Comparison of ENCODE assay signal across 9 cellular contexts in the genomic region with DNA sequence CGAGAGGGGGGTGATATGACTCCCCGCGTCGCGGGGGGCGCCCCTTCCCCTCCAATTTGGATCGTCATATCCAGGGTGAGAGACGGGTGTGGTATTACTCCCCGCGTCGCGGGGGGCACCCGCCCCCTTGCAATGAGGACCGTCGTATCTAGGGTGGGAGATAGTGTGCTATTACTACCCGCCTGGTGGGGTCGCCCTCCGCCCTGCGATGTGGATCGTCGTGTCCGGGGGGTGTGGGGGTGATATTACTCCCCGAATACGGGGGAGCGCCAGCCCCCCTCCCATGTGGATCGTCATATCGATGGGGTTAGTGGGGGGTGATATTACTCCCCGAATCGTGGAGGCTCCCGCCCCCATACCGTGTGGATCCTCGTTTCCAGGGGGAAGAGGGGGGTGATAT. TPM values are rescaled to one million over a fixed set of nuclear protein-coding genes. Genes with fewer than 3 reads are reported as not detected.
DNase-seq lines count a peak whose midpoint lies in the region; ATAC-seq and TF ChIP-seq lines count a peak whose summit lies in the region.
"Had no signal": no experiment of that assay in that cellular context is flagged by ENCODE, and none has a peak within 500 bp of the region (broad histone marks: within the 10 kb centered on the region; RNA-seq: fewer than 3 reads in every experiment).

No MANE protein-coding gene starts in this region.

- H3K36me3 ChIP-seq in GM06990 (ENCODE audit: control insufficient read depth, insufficient read depth, low read length) (no peaks in the 10 kb centered on the region), spleen (no peaks in the 10 kb centered on the region)

- H3K4me1 ChIP-seq in spleen = peaks cover 0 to 12% (median 0%) of the 10 kb centered on the region in 6 donors

- no peaks in the 10 kb centered on the region for H3K9me3 Mint-ChIP-seq in activated CD8-positive, alpha-beta memory T cell treated with anti-CD3 and anti-CD28 coated beads, Interleukin-2, amount 10 ng/mL, durations not matched to agents 7 days and 5 days (ENCODE audit: low read depth)

- H3K9me3 ChIP-seq in spleen = peaks cover 0 to 6% (median 0%) of the 10 kb centered on the region in 8 donors
- H3K9me3 ChIP-seq: mucosa of descending colon had no signal

- no peak for TF ChIP-seq POLR2A in spleen (IDR thresholded peaks at IDR 0.05)

- intact Hi-C loops in spleen (cut with DNase I; ENCODE audit: low total_unique reads) = no loop called here

- H3K27ac ChIP-seq in spleen = no peak overlapping the region
- no peak overlapping the region for H3K27ac ChIP-seq in RWPE1

- H3K36me3 Mint-ChIP-seq in activated CD8-positive, alpha-beta memory T cell treated with anti-CD3 and anti-CD28 coated beads, Interleukin-2, amount 10 ng/mL, durations not matched to agents 7 days and 5 days = no peaks in the 10 kb centered on the region

- CTCF ChIA-PET in activated CD8-positive, alpha-beta memory T cell treated with anti-CD3 and anti-CD28 coated beads, Interleukin-2, amount 10 ng/mL, durations not matched to agents 7 days and 5 days (lab: Charles Lee) = interaction anchor here (1.2 kb wide), 1 partner anchor 12 kb away, joined by 3 read pairs; no protein-coding TSS in a partner anchor
- CTCF ChIA-PET in RWPE1 (lab: Yijun Ruan, JAX) = no interaction called here

- no peak overlapping the region for H3K4me3 Mint-ChIP-seq in activated CD8-positive, alpha-beta memory T cell treated with anti-CD3 and anti-CD28 coated beads, Interleukin-2, amount 10 ng/mL, durations not matched to agents 7 days and 5 days

- peaks cover 5% of the 10 kb centered on the region for H3K27me3 Mint-ChIP-seq in activated CD8-positive, alpha-beta memory T cell treated with anti-CD3 and anti-CD28 coated beads, Interleukin-2, amount 10 ng/mL, durations not matched to agents 7 days and 5 days

- no peak overlapping the region for H3K27ac Mint-ChIP-seq in activated CD8-positive, alpha-beta memory T cell treated with anti-CD3 and anti-CD28 coated beads, Interleukin-2, amount 10 ng/mL, durations not matched to agents 7 days and 5 days

- peak; percentile 85 for ATAC-seq in activated CD8-positive, alpha-beta memory T cell treated with anti-CD3 and anti-CD28 coated beads, Interleukin-2, amount 10 ng/mL, durations not matched to agents 7 days and 5 days
- ATAC-seq in GM19328 (IDR thresholded peaks at IDR 0.05; ENCODE audit: unreplicated experiment) (no peak), GM18861 (IDR thresholded peaks at IDR 0.05; ENCODE audit: unreplicated experiment) (no peak)
- ATAC-seq: mucosa of descending colon had no signal

- 15 to 30% (median 22%) methylated on average over 6 to 32 of the region's 32 CpGs for WGBS in spleen, 5 donors

- TF ChIP-seq CTCF in GM06990 (IDR thresholded peaks at IDR 0.05; ENCODE audit: insufficient read depth, low read length, poor library complexity, severe bottlenecking) (peak; percentile 18), fibroblast of mammary gland (conservative IDR thresholded peaks at IDR 0.05; ENCODE audit: control insufficient read depth, insufficient read depth, low read depth, low read length) (peak; percentile 25), spleen (IDR thresholded peaks at IDR 0.05 in 8 of 11, conservative IDR thresholded peaks at IDR 0.05 in 3 of 11) (peak in 3 of 11 experiments; percentile 14 to 37 (median 15)), RWPE1 (conservative IDR thresholded peaks at IDR 0.05; ENCODE audit: low read depth) (no peak)

- H3K27me3 ChIP-seq in GM06990 (replicated peaks; ENCODE audit: control insufficient read depth, insufficient read depth, low read length) = no peaks in the 10 kb centered on the region
- peaks cover 0 to 23% (median 0%) of the 10 kb centered on the region in 7 donors for H3K27me3 ChIP-seq in spleen (replicated peaks in 1 of 7)

- POLR2A ChIA-PET in RWPE1 (lab: Yijun Ruan, JAX; ENCODE audit: low non-redundant PET) = no interaction called here

- H3K4me1 Mint-ChIP-seq in activated CD8-positive, alpha-beta memory T cell treated with anti-CD3 and anti-CD28 coated beads, Interleukin-2, amount 10 ng/mL, durations not matched to agents 7 days and 5 days = peaks cover 11% of the 10 kb centered on the region

- H3K4me3 ChIP-seq in GM06990 (replicated peaks; ENCODE audit: low read depth, low read length) (no peak overlapping the region), fibroblast of mammary gland (ENCODE audit: control insufficient read depth, low read depth, low read length) (peak overlapping the region; percentile 24), spleen (peak overlapping the region in 1 of 8 donors; percentile 17)
- H3K4me3 ChIP-seq: mucosa of descending colon had no signal

- peak; percentile 6 for DNase-seq in GM06990 (ENCODE audit: extremely low read depth, insufficient read length)
- DNase-seq in activated CD8-positive, alpha-beta memory T cell treated with anti-CD3 and anti-CD28 coated beads, Interleukin-2, amount 10 ng/mL, durations not matched to agents 7 days and 5 days = peak; percentile 55
- no peak for DNase-seq in fibroblast of mammary gland (ENCODE audit: low read depth)
- DNase-seq in spleen = peak; percentile 69
- no peak for DNase-seq in RWPE1 (ENCODE audit: low spot score)
- no peak for DNase-seq in NCI-H82 (lab: John Stamatoyannopoulos, UW)
- DNase-seq: mucosa of descending colon had no signal

RNA-seq across cellular contexts. Expression of a gene that starts 29.2 kb away (rescaled TPM):
- 10 to 100 TPM; 25.5 to 34.7 TPM for total RNA-seq in activated CD8-positive, alpha-beta memory T cell treated with anti-CD3 and anti-CD28 coated beads, Interleukin-2, amount 10 ng/mL, durations not matched to agents 7 days and 5 days
- 10 to 100 TPM; 14.1 to 76.4 (median 33.6) TPM for total RNA-seq in spleen
- 10 to 100 TPM in 2 of 3 donors, 1 to 10 TPM in 1; 5.1 to 14.6 (median 12.2) TPM for polyA plus RNA-seq in spleen

Comparison
In these comparisons a context has a peak if more than half of its experiments do, and no peak if none do; other contexts are left out.
1. DNase-seq: peak in GM06990 (single experiment), activated CD8-positive, alpha-beta memory T cell treated with anti-CD3 and anti-CD28 coated beads, Interleukin-2, amount 10 ng/mL, durations not matched to agents 7 days and 5 days (single experiment) and spleen (single experiment); none in fibroblast of mammary gland (single experiment), RWPE1 (single experiment) and NCI-H82 (single experiment).